10 cellular contexts compared by ENCODE assay signal in the genomic region with DNA sequence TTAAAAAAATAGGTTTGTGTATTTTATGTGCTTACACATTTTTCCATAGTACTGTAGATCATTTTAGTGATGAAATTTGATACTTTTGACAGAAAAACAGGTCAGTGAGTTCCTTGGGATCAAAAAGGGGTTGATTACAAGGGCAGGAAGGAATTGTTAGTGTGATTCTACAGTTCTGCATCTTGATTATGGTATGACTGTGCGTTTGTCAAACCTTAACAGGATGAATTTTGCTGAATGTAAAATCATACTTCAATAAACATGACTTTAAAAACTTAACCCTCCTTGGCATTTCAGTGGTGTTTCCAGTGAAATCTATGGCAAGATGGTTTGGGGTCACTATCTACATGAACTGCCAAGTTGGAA. TPM values are rescaled to one million over a fixed set of nuclear protein-coding genes. Genes with fewer than 3 reads are reported as not detected.
DNase-seq lines count a peak whose midpoint lies in the region; ATAC-seq and TF ChIP-seq lines count a peak whose summit lies in the region.
"Had no signal": no experiment of that assay in that cellular context is flagged by ENCODE, and none has a peak within 500 bp of the region (broad histone marks: within the 10 kb centered on the region; RNA-seq: fewer than 3 reads in every experiment).

No MANE protein-coding gene starts in this region.

- CTCF ChIA-PET in activated CD4-positive, alpha-beta memory T cell treated with anti-CD3 and anti-CD28 coated beads, Interleukin-2, amount 10 ng/mL, durations not matched to agents 7 days and 5 days (lab: Charles Lee), result interaction anchor here (0.6 to 2.5 kb wide), 4 partner anchors 44 to 500 kb away, joined by 3 to 17 read pairs (median 3); no protein-coding TSS in a partner anchor

- peaks cover 6 to 22% of the 10 kb centered on the region in 2 donors for H3K36me3 Mint-ChIP-seq in activated T-cell treated with anti-CD3 and anti-CD28 coated beads, Interleukin-2, amount 50 U/mL, for 72 hours (ENCODE audit: insufficient read depth in 2 of 2)
- H3K36me3 Mint-ChIP-seq in activated CD4-positive, alpha-beta memory T cell treated with anti-CD3 and anti-CD28 coated beads, Interleukin-2, amount 10 ng/mL, durations not matched to agents 7 days and 5 days (ENCODE audit: low read depth), result peaks cover 59% of the 10 kb centered on the region

- peak overlapping the region in 1 of 2 donors; percentile 56 for H3K4me3 Mint-ChIP-seq in activated T-cell treated with anti-CD3 and anti-CD28 coated beads, Interleukin-2, amount 50 U/mL, for 72 hours
- H3K4me3 Mint-ChIP-seq in activated CD4-positive, alpha-beta memory T cell treated with anti-CD3 and anti-CD28 coated beads, Interleukin-2, amount 10 ng/mL, durations not matched to agents 7 days and 5 days, result no peak overlapping the region
- H3K4me3 Mint-ChIP-seq: nephron progenitor cell had no signal

- no peak for TF ChIP-seq EP300 in suprapubic skin (IDR thresholded peaks at IDR 0.05)

- no peaks in the 10 kb centered on the region for H3K36me3 ChIP-seq in fibroblast of lung (ENCODE audit: control insufficient read depth, insufficient read depth, low read length)
- H3K36me3 ChIP-seq in suprapubic skin, result no peaks in the 10 kb centered on the region
- H3K36me3 ChIP-seq in neuronal stem cell (replicated peaks in 1 of 2; ENCODE audit: control insufficient read depth in 2 of 2, insufficient read depth in 2 of 2, low read length in 2 of 2), result no peaks in the 10 kb centered on the region

- no peak overlapping the region for H3K4ac ChIP-seq in neuronal stem cell (ENCODE audit: low read length)

- H3K9me3 ChIP-seq in fibroblast of lung (ENCODE audit: control insufficient read depth, insufficient read depth, low read depth, low read length) (no peaks in the 10 kb centered on the region), suprapubic skin (no peaks in the 10 kb centered on the region), neuronal stem cell (replicated peaks in 1 of 2; ENCODE audit: control insufficient read depth in 2 of 2, insufficient read depth in 1 of 2, low read depth in 1 of 2, low read length in 2 of 2) (peaks cover 0 to 5% of the 10 kb centered on the region in 2 donors)
- H3K9me3 ChIP-seq: spleen had no signal

- no peaks in the 10 kb centered on the region for H3K9me3 Mint-ChIP-seq in activated T-cell treated with anti-CD3 and anti-CD28 coated beads, Interleukin-2, amount 50 U/mL, for 72 hours
- H3K9me3 Mint-ChIP-seq in activated CD4-positive, alpha-beta memory T cell treated with anti-CD3 and anti-CD28 coated beads, Interleukin-2, amount 10 ng/mL, durations not matched to agents 7 days and 5 days, result no peaks in the 10 kb centered on the region
- H3K9me3 Mint-ChIP-seq: nephron progenitor cell had no signal

- H3K4me2 ChIP-seq in fibroblast of lung (ENCODE audit: extremely low read depth, insufficient read depth, low read length) (peak overlapping the region; percentile 49), neuronal stem cell (ENCODE audit: insufficient read depth, low read length, poor library complexity, severe bottlenecking) (no peak overlapping the region)

- no peak for DNase-seq in activated T-cell treated with anti-CD3 and anti-CD28 coated beads, Interleukin-2, amount 50 U/mL, for 72 hours
- no peak for DNase-seq in activated T-cell treated with anti-CD3 and anti-CD28 coated beads, Interleukin-2, amount 50 U/mL, for 48 hours
- no peak for DNase-seq in activated CD4-positive, alpha-beta memory T cell treated with anti-CD3 and anti-CD28 coated beads, Interleukin-2, amount 10 ng/mL, durations not matched to agents 7 days and 5 days
- DNase-seq in fibroblast of lung (ENCODE audit: low read depth in 2 of 2), result no peak
- DNase-seq in suprapubic skin (ENCODE audit: low spot score in 2 of 2), result no peak
- DNase-seq in neuronal stem cell (ENCODE audit: low spot score), result no peak
- DNase-seq in HuH-7 (ENCODE audit: low spot score), result no peak
- DNase-seq in NCI-H226, result no peak
- DNase-seq: nephron progenitor cell, spleen had no signal

- no peak overlapping the region for H4K8ac ChIP-seq in neuronal stem cell (ENCODE audit: low read depth, low read length)

- H2AFZ ChIP-seq in fibroblast of lung (ENCODE audit: low read length), result no peak overlapping the region
- H2AFZ ChIP-seq in neuronal stem cell (ENCODE audit: low read length), result no peak overlapping the region

- no peak overlapping the region for H3K23ac ChIP-seq in neuronal stem cell (ENCODE audit: low read depth, low read length, poor library complexity)

- H4K20me1 ChIP-seq in fibroblast of lung (ENCODE audit: control insufficient read depth, extremely low read depth, insufficient read depth, low read length), result no peaks in the 10 kb centered on the region

- no peak overlapping the region for H2AK5ac ChIP-seq in neuronal stem cell (ENCODE audit: low read depth, low read length)

- H3K4me1 ChIP-seq in fibroblast of lung (ENCODE audit: control insufficient read depth, extremely low read depth, insufficient read depth, low read length), result peaks cover 12% of the 10 kb centered on the region
- H3K4me1 ChIP-seq in suprapubic skin, result peaks cover 41% of the 10 kb centered on the region
- peaks cover 0 to 1% of the 10 kb centered on the region in 2 donors for H3K4me1 ChIP-seq in neuronal stem cell (ENCODE audit: control insufficient read depth in 2 of 2, insufficient read depth in 1 of 2, low read depth in 1 of 2, low read length in 2 of 2)

- ATAC-seq in activated T-cell treated with anti-CD3 and anti-CD28 coated beads, Interleukin-2, amount 50 U/mL, for 72 hours (replicated peaks in 1 of 2), result no peak

- no peak overlapping the region for H3K18ac ChIP-seq in neuronal stem cell (ENCODE audit: low read length)

- H3K27ac Mint-ChIP-seq in activated T-cell treated with anti-CD3 and anti-CD28 coated beads, Interleukin-2, amount 50 U/mL, for 72 hours, result peak overlapping the region; percentile 82
- peak overlapping the region; percentile 12 for H3K27ac Mint-ChIP-seq in activated CD4-positive, alpha-beta memory T cell treated with anti-CD3 and anti-CD28 coated beads, Interleukin-2, amount 10 ng/mL, durations not matched to agents 7 days and 5 days

- peaks cover 10% of the 10 kb centered on the region for H3K79me2 ChIP-seq in fibroblast of lung (ENCODE audit: control insufficient read depth, insufficient read depth, low read length)

- no peak overlapping the region for H2BK12ac ChIP-seq in neuronal stem cell (ENCODE audit: low read length)

- no peak overlapping the region for H3K14ac ChIP-seq in neuronal stem cell (ENCODE audit: low read length)

- no peak overlapping the region for H3K9ac ChIP-seq in fibroblast of lung (ENCODE audit: insufficient read depth, low read length)
- no peak overlapping the region for H3K9ac ChIP-seq in neuronal stem cell (ENCODE audit: low read depth, low read length, poor library complexity)

- TF ChIP-seq CTCF in fibroblast of lung (conservative IDR thresholded peaks at IDR 0.05 in 1 of 2, IDR thresholded peaks at IDR 0.05 in 1 of 2; ENCODE audit: low read depth in 1 of 2, low read length in 2 of 2) (no peak), suprapubic skin (IDR thresholded peaks at IDR 0.05) (no peak)

- no peaks in the 10 kb centered on the region for H3K27me3 Mint-ChIP-seq in activated T-cell treated with anti-CD3 and anti-CD28 coated beads, Interleukin-2, amount 50 U/mL, for 72 hours (ENCODE audit: low read depth)
- H3K27me3 Mint-ChIP-seq in activated CD4-positive, alpha-beta memory T cell treated with anti-CD3 and anti-CD28 coated beads, Interleukin-2, amount 10 ng/mL, durations not matched to agents 7 days and 5 days, result peaks cover 1% of the 10 kb centered on the region

- H3K27me3 ChIP-seq in fibroblast of lung (ENCODE audit: control insufficient read depth, insufficient read depth, low read length) (no peaks in the 10 kb centered on the region), suprapubic skin (no peaks in the 10 kb centered on the region), neuronal stem cell (ENCODE audit: control insufficient read depth in 3 of 3, insufficient read depth in 3 of 3, low read depth in 1 of 3, low read length in 3 of 3) (peaks cover 0 to 14% (median 7%) of the 10 kb centered on the region in 3 experiments)
- H3K27me3 ChIP-seq: spleen had no signal

- WGBS in suprapubic skin, result 58% methylated on average over 1 of the region's 1 CpG
- WGBS in neuronal stem cell (ENCODE audit: extremely low coverage in 2 of 2, insufficient read length in 2 of 2, insufficient replicate concordance in 1 of 2), 2 donors, result no CpG with 5 or more reads among the region's 1 CpG

- peaks cover 58% of the 10 kb centered on the region for H3K4me1 Mint-ChIP-seq in activated T-cell treated with anti-CD3 and anti-CD28 coated beads, Interleukin-2, amount 50 U/mL, for 72 hours (ENCODE audit: low read depth)
- H3K4me1 Mint-ChIP-seq in activated CD4-positive, alpha-beta memory T cell treated with anti-CD3 and anti-CD28 coated beads, Interleukin-2, amount 10 ng/mL, durations not matched to agents 7 days and 5 days, result peaks cover 46% of the 10 kb centered on the region

- H3K27ac ChIP-seq in fibroblast of lung (ENCODE audit: insufficient read depth, low read length) (peak overlapping the region; percentile 92), suprapubic skin (peak overlapping the region; percentile 22), neuronal stem cell (replicated peaks; ENCODE audit: low read length) (no peak overlapping the region)
- H3K27ac ChIP-seq: spleen had no signal

- H2BK5ac ChIP-seq in neuronal stem cell (ENCODE audit: low read length), result no peak overlapping the region

- no peak overlapping the region for H4K91ac ChIP-seq in neuronal stem cell (ENCODE audit: low read depth, low read length, poor library complexity)

- no peaks in the 10 kb centered on the region for H3K79me1 ChIP-seq in neuronal stem cell (ENCODE audit: low read depth, low read length)

- no peak overlapping the region for H2BK120ac ChIP-seq in neuronal stem cell (ENCODE audit: low read depth, low read length)

- POLR2A ChIA-PET in activated CD4-positive, alpha-beta memory T cell treated with anti-CD3 and anti-CD28 coated beads, Interleukin-2, amount 10 ng/mL, durations not matched to agents 7 days and 5 days (lab: Charles Lee), result no interaction called here

- no peak for TF ChIP-seq POLR2A in suprapubic skin (IDR thresholded peaks at IDR 0.05)

- H3K4me3 ChIP-seq in fibroblast of lung (replicated peaks in 1 of 4; ENCODE audit: control extremely low read depth in 1 of 4, insufficient read depth in 1 of 4, low read depth in 3 of 4, low read length in 4 of 4) (peak overlapping the region in 1 of 4 experiments; percentile 31), suprapubic skin (no peak overlapping the region), neuronal stem cell (ENCODE audit: low read length in 2 of 2) (no peak overlapping the region)
- H3K4me3 ChIP-seq: spleen had no signal

- H2BK15ac ChIP-seq in neuronal stem cell (ENCODE audit: low read length), result no peak overlapping the region

RNA-seq across cellular contexts. Expression of a gene that starts 35.6 kb away (rescaled TPM):
- 100 to 1,000 TPM; 238 to 244 TPM for total RNA-seq in activated T-cell treated with anti-CD3 and anti-CD28 coated beads, Interleukin-2, amount 50 U/mL, for 72 hours
- total RNA-seq in activated CD4-positive, alpha-beta memory T cell treated with anti-CD3 and anti-CD28 coated beads, Interleukin-2, amount 10 ng/mL, durations not matched to agents 7 days and 5 days, result 100 to 1,000 TPM; 279 to 280 TPM
- total RNA-seq in fibroblast of lung (239 and 377 TPM in 2 replicates), suprapubic skin (100 to 1,000 TPM; 116 to 218 (median 149) TPM)
- polyA plus RNA-seq in fibroblast of lung, result 275 and 279 TPM in 2 replicates
- 1,049 and 1,092 TPM in 2 replicates for polyA plus RNA-seq in fibroblast of lung (2012)
- polyA minus RNA-seq in fibroblast of lung (ENCODE audit: low replicate concordance), result 64.5 and 67.3 TPM in 2 replicates
- 280 TPM for polyA plus RNA-seq in neuronal stem cell (2013, experiment 1 of 2)
- 289 TPM for polyA plus RNA-seq in neuronal stem cell (2013, experiment 2 of 2)
